ENCODE assay signal across 9 cellular contexts in genomic region chr18:32439802-32440201, GRCh38. TPM values are rescaled to one million over a fixed set of nuclear protein-coding genes. Genes with fewer than 3 reads are reported as not detected.
DNase-seq lines count a peak whose midpoint lies in the region; ATAC-seq and TF ChIP-seq lines count a peak whose summit lies in the region.
"Had no signal": no experiment of that assay in that cellular context is flagged by ENCODE, and none has a peak within 500 bp of the region (broad histone marks: within the 10 kb centered on the region; RNA-seq: fewer than 3 reads in every experiment).

No MANE protein-coding gene starts in this region.

- H3F3A ChIP-seq in DOHH2 (ENCODE audit: control insufficient read depth, insufficient read depth) = no peaks in the 10 kb centered on the region

- H3K36me3 ChIP-seq in DOHH2 (ENCODE audit: control insufficient read depth, low read length) (no peaks in the 10 kb centered on the region), suprapubic skin (no peaks in the 10 kb centered on the region)
- H3K36me3 ChIP-seq: lower lobe of right lung had no signal

- TF ChIP-seq POLR2A in suprapubic skin (IDR thresholded peaks at IDR 0.05) = no peak

- H3K27me3 Mint-ChIP-seq in WTC11 (ENCODE audit: low read depth) = no peaks in the 10 kb centered on the region

- 92% methylated on average over 1 of the region's 1 CpG for WGBS in suprapubic skin

- CTCF ChIA-PET in WTC11 (lab: Charles Lee) = interaction anchor here (0.7 to 1.6 kb wide), 17 partner anchors 9 to 282 kb away, joined by 3 to 22 read pairs (median 4); partner anchors contain the start of gene GAREM1

- H3K4me3 ChIP-seq in DOHH2 (ENCODE audit: low read length) (no peak overlapping the region), suprapubic skin (no peak overlapping the region)
- H3K4me3 ChIP-seq: lower lobe of right lung had no signal

- H3K27ac ChIP-seq in DOHH2 (ENCODE audit: low read depth, low read length) (no peak overlapping the region), suprapubic skin (no peak overlapping the region)
- H3K27ac ChIP-seq: lower lobe of right lung had no signal

- TF ChIP-seq CTCF in DOHH2 (IDR thresholded peaks at IDR 0.05; ENCODE audit: low read depth, low read length, poor library complexity, severe bottlenecking) = peak; percentile 56
- TF ChIP-seq CTCF in WTC11 (IDR thresholded peaks at IDR 0.05) = no peak
- no peak for TF ChIP-seq CTCF in suprapubic skin (IDR thresholded peaks at IDR 0.05)

- H3K4me1 Mint-ChIP-seq in WTC11 = peaks cover 7% of the 10 kb centered on the region; the same call in 1 of the 2 replicates

- TF ChIP-seq EP300 in suprapubic skin (IDR thresholded peaks at IDR 0.05) = no peak

- no peak overlapping the region for H3K27ac Mint-ChIP-seq in WTC11
- H3K27ac Mint-ChIP-seq: dendritic cell treated with granulocyte-macrophage colony-stimulating factor and Interleukin-4, amounts not matched to agents 40 ng/mL and 50 ng/mL, for 4 days had no signal

- no peaks in the 10 kb centered on the region for H3K9me3 ChIP-seq in DOHH2 (ENCODE audit: control insufficient read depth, insufficient read depth, low read length)
- no peaks in the 10 kb centered on the region for H3K9me3 ChIP-seq in suprapubic skin
- H3K9me3 ChIP-seq: lower lobe of right lung had no signal

- peaks cover 3% of the 10 kb centered on the region; the same call in 1 of the 2 replicates for H3K27me3 ChIP-seq in DOHH2 (ENCODE audit: control insufficient read depth, low read length)
- no peaks in the 10 kb centered on the region for H3K27me3 ChIP-seq in suprapubic skin

- no peak overlapping the region for H3K4me2 ChIP-seq in DOHH2 (ENCODE audit: low read length)

- POLR2A ChIA-PET in WTC11 (lab: Charles Lee) = no interaction called here

- H3K36me3 Mint-ChIP-seq in WTC11 = no peaks in the 10 kb centered on the region

- no peaks in the 10 kb centered on the region for H3K9me3 Mint-ChIP-seq in WTC11
- H3K9me3 Mint-ChIP-seq: dendritic cell treated with granulocyte-macrophage colony-stimulating factor and Interleukin-4, amounts not matched to agents 40 ng/mL and 50 ng/mL, for 4 days had no signal

- DNase-seq in HuH-7 (ENCODE audit: low spot score) = peak; percentile 6
- DNase-seq in WTC11 (ENCODE audit: low spot score) = peak; percentile 48
- peak; percentile 61 for DNase-seq in medulla oblongata (ENCODE audit: extremely low spot score)
- no peak for DNase-seq in NCI-H1417 (lab: John Stamatoyannopoulos, UW)
- no peak for DNase-seq in suprapubic skin (ENCODE audit: low spot score in 2 of 2)
- DNase-seq: lower lobe of right lung had no signal

- no peaks in the 10 kb centered on the region for H3K9me2 ChIP-seq in DOHH2 (replicated peaks; ENCODE audit: control insufficient read depth, low read length)

- no peaks in the 10 kb centered on the region for H3K4me1 ChIP-seq in DOHH2 (ENCODE audit: control insufficient read depth, low read length)
- H3K4me1 ChIP-seq in suprapubic skin = no peaks in the 10 kb centered on the region

- no peaks in the 10 kb centered on the region for H3K79me2 ChIP-seq in DOHH2 (ENCODE audit: control insufficient read depth, low read length)

- ATAC-seq in WTC11 (peak; percentile 94), HG02970 (IDR thresholded peaks at IDR 0.05; ENCODE audit: low FRiP score, unreplicated experiment) (no peak)

- H4K20me1 ChIP-seq in DOHH2 (ENCODE audit: control insufficient read depth, insufficient read depth, low read depth, low read length) = no peaks in the 10 kb centered on the region; the same call in 1 of the 2 replicates

- H3K4me3 Mint-ChIP-seq in WTC11 = no peak overlapping the region
- H3K4me3 Mint-ChIP-seq: dendritic cell treated with granulocyte-macrophage colony-stimulating factor and Interleukin-4, amounts not matched to agents 40 ng/mL and 50 ng/mL, for 4 days had no signal

TF ChIP-seq in WTC11, 78 proteins besides CTCF, POLR2A, EP300 and RAD21 (continues in another document):
- no peak for TF ChIP-seq MYBL2 (CRISPR knock-in tag; IDR thresholded peaks at IDR 0.05)
- TF ChIP-seq SOX15 (CRISPR knock-in tag; IDR thresholded peaks at IDR 0.05) = no peak
- no peak for TF ChIP-seq ZNF317 (CRISPR knock-in tag; IDR thresholded peaks at IDR 0.05; ENCODE audit: borderline replicate concordance, low read depth)
- no peak for TF ChIP-seq E2F4 (CRISPR knock-in tag; IDR thresholded peaks at IDR 0.05; ENCODE audit: borderline replicate concordance, low read depth)
- TF ChIP-seq KAT7 (CRISPR knock-in tag; IDR thresholded peaks at IDR 0.05; ENCODE audit: borderline replicate concordance) = no peak
- TF ChIP-seq HMGXB4 (CRISPR knock-in tag; IDR thresholded peaks at IDR 0.05) = no peak
- no peak for TF ChIP-seq CREB1 (CRISPR knock-in tag; IDR thresholded peaks at IDR 0.05)
- no peak for TF ChIP-seq FOXJ3 (CRISPR knock-in tag; IDR thresholded peaks at IDR 0.05; ENCODE audit: borderline replicate concordance)
- no peak for TF ChIP-seq ZNF138 (CRISPR knock-in tag; conservative IDR thresholded peaks at IDR 0.05)
- no peak for TF ChIP-seq CBFB (CRISPR knock-in tag; IDR thresholded peaks at IDR 0.05; ENCODE audit: low read depth)
- TF ChIP-seq EMX1 (CRISPR knock-in tag; IDR thresholded peaks at IDR 0.05) = no peak
- TF ChIP-seq ZNF396 (CRISPR knock-in tag; IDR thresholded peaks at IDR 0.05; ENCODE audit: borderline replicate concordance) = no peak
- no peak for TF ChIP-seq IRF2 (CRISPR knock-in tag; IDR thresholded peaks at IDR 0.05; ENCODE audit: borderline replicate concordance, low read depth)
- TF ChIP-seq ATF1 (CRISPR knock-in tag; IDR thresholded peaks at IDR 0.05) = no peak
- TF ChIP-seq ZNF416 (CRISPR knock-in tag; IDR thresholded peaks at IDR 0.05) = no peak
- TF ChIP-seq RELA (CRISPR knock-in tag; IDR thresholded peaks at IDR 0.05; ENCODE audit: borderline replicate concordance) = no peak
- no peak for TF ChIP-seq AR (CRISPR knock-in tag; IDR thresholded peaks at IDR 0.05)
- TF ChIP-seq ZNF425 (CRISPR knock-in tag; conservative IDR thresholded peaks at IDR 0.05) = no peak

RNA-seq across cellular contexts. Expression of gene GAREM1, which starts 30.9 kb away (rescaled TPM):
- 7.0 to 7.7 TPM (median 7.4 TPM) in 3 replicates for total RNA-seq in WTC11 (2021)
- total RNA-seq in suprapubic skin = 10 to 100 TPM; 42.9 to 70.8 (median 52.6) TPM

Comparison
In these comparisons a context has a peak if more than half of its experiments do, and no peak if none do; other contexts are left out.
1. DNase-seq: peak in HuH-7 (single experiment), WTC11 (single experiment) and medulla oblongata (single experiment); none in NCI-H1417 (0 of 3) and suprapubic skin (0 of 2).